In the genomic region with DNA sequence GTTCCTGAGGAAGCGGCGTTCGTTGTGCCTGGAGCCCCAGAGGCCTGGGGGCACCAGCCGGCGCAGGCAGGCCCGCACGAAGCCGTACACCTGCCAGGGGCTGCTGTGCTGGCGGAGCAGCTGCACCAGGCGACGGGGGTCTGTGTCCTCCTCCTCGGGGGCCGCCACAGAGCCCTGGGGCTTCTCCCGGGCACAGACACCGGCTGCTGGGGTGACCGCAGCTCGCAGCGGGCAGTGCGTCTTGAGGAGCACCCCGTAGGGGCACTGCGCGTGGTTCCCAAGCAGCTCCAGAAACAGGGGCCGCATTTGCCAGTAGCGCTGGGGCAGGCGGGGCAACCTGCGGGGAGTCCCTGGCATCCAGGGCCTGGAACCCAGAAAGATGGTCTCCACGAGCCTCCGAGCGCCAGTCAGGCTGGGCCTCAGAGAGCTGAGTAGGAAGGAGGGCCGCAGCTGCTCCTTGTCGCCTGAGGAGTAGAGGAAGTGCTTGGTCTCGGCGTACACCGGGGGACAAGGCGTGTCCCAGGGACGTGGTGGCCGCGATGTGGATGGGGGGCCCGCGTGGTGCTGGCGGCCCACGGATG, we compare ENCODE assay signal across 1 cellular context.
TF ChIP-seq lines count a peak whose summit lies in the region.

No MANE protein-coding gene starts in this region.

TF ChIP-seq in H1, 55 proteins besides CTCF, POLR2A, EP300 and RAD21:
- TF ChIP-seq ATF2 (IDR thresholded peaks at IDR 0.05; ENCODE audit: low read length) = no peak
- TF ChIP-seq SRF (IDR thresholded peaks at IDR 0.05; ENCODE audit: low read depth, low read length) = no peak
- TF ChIP-seq CHD1 (IDR thresholded peaks at IDR 0.05; ENCODE audit: low read depth, low read length) = no peak
- TF ChIP-seq SIRT6 (IDR thresholded peaks at IDR 0.05; ENCODE audit: low read length) = no peak
- TF ChIP-seq CTBP2 (IDR thresholded peaks at IDR 0.05; ENCODE audit: borderline replicate concordance, insufficient read depth, insufficient read length, low read length) = no peak
- no peak for TF ChIP-seq SAP30 (IDR thresholded peaks at IDR 0.05; ENCODE audit: insufficient read depth, insufficient replicate concordance, low read length)
- TF ChIP-seq TBP (IDR thresholded peaks at IDR 0.05; ENCODE audit: low read depth, low read length) = no peak
- TF ChIP-seq, protein P1, sequence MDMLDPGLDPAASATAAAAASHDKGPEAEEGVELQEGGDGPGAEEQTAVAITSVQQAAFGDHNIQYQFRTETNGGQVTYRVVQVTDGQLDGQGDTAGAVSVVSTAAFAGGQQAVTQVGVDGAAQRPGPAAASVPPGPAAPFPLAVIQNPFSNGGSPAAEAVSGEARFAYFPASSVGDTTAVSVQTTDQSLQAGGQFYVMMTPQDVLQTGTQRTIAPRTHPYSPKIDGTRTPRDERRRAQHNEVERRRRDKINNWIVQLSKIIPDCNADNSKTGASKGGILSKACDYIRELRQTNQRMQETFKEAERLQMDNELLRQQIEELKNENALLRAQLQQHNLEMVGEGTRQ (IDR thresholded peaks at IDR 0.05; ENCODE audit: low read length) = no peak
- TF ChIP-seq NANOG (IDR thresholded peaks at IDR 0.05; ENCODE audit: insufficient read depth, low read depth, low read length, poor library complexity, severe bottlenecking) = no peak
- TF ChIP-seq NRF1 (IDR thresholded peaks at IDR 0.05; ENCODE audit: low read depth, low read length) = no peak
- no peak for TF ChIP-seq SP1 (IDR thresholded peaks at IDR 0.05; ENCODE audit: low read depth, low read length)
- no peak for TF ChIP-seq YY1 (IDR thresholded peaks at IDR 0.05; ENCODE audit: low read depth, low read length)
- no peak for TF ChIP-seq PHF8 (conservative IDR thresholded peaks at IDR 0.05; ENCODE audit: low read depth, low read length)
- TF ChIP-seq CBX5 (IDR thresholded peaks at IDR 0.05; ENCODE audit: low read depth, low read length) = no peak
- TF ChIP-seq SP4 (IDR thresholded peaks at IDR 0.05; ENCODE audit: low read length) = no peak
- no peak for TF ChIP-seq TCF12 (IDR thresholded peaks at IDR 0.05; ENCODE audit: low read depth, low read length)
- no peak for TF ChIP-seq POLR2AphosphoS5 (IDR thresholded peaks at IDR 0.05; ENCODE audit: low read depth, low read length)
- no peak for TF ChIP-seq TAF1 (IDR thresholded peaks at IDR 0.05; ENCODE audit: low read depth, low read length)
